Comparison of ENCODE assay signal across 8 cellular contexts in the genomic region with DNA sequence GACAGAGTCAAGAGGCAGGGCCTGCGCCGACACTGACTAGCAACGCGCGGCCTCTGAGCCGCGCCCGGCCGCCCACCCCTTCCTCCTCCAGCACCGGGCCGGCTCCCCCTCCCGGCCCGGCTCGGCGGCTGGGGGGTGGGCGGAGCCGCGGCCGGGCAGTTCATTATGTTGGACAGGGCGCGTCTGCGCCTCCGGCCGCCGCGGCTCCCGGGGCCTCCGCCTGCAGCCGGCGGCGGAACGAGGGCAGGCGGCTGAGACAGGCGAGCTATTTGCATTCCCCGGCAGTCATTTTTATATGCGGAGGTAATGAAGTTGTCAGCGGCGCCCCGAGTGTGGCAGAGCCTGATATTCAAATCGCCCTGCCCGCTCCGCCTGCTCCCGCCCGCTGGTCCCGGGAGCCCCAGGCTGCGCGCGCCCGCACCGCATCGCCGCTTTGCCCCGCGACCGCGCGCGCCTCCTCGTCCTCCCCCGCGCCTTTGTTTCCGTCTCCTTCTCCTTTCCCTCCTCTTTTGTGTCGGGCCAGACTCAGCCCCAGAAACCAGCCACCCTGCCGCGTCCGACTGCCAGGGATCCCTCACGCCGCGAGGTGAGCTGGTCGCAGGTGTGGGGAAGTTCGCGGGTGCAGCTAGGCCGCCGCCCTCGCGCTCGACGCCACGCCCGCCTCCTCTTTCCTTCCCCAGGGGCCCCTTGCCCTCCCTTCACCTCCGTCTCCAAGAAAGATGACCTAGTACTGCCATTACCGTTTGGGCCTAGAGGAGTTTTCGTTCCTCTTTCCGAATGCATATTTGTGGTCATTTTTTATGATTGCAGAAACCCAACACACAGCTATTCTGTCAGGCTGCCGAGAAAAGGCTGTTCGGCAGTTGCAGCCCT.
DNase-seq lines count a peak whose midpoint lies in the region; ATAC-seq, FAIRE-seq and TF ChIP-seq lines count a peak whose summit lies in the region.

No MANE protein-coding gene starts in this region.

- H3F3A ChIP-seq in PC-9 (ENCODE audit: insufficient read depth, low read depth): peaks cover 10% of the 10 kb centered on the region

- POLR2A ChIA-PET in PC-9 (lab: Charles Lee; ENCODE audit: unreplicated experiment): interaction anchor here (0.6 to 0.7 kb wide), 3 partner anchors 17 to 629 kb away, joined by 3 to 5 read pairs (median 5); no protein-coding TSS in a partner anchor
- POLR2A ChIA-PET in activated naive CD8-positive, alpha-beta T cell treated with anti-CD3 and anti-CD28 coated beads, Interleukin-2, amount 10 ng/mL, durations not matched to agents 7 days and 5 days (lab: Charles Lee): no interaction called here

- H2AFZ ChIP-seq in PC-9: peak overlapping the region; percentile 94
- H2AFZ ChIP-seq in parathyroid adenoma: peak overlapping the region; percentile 90

- peak overlapping the region; percentile 73 for H3K27ac Mint-ChIP-seq in activated naive CD8-positive, alpha-beta T cell treated with anti-CD3 and anti-CD28 coated beads, Interleukin-2, amount 10 ng/mL, durations not matched to agents 7 days and 5 days

- no TSS peak for BruUV-seq in PC-9 (replicated peaks; lab: Mats Ljungman, UMichigan)

- peak; percentile 48 for FAIRE-seq in HTR-8/SVneo (lab: Jason Lieb, UNC)

- H3K27me3 ChIP-seq in PC-9 (ENCODE audit: insufficient read depth, low read depth) (no peaks in the 10 kb centered on the region), heart right ventricle (peaks cover 0 to 33% (median 14%) of the 10 kb centered on the region in 7 donors), parathyroid adenoma (ENCODE audit: control insufficient read depth, insufficient read depth, low read length) (no peaks in the 10 kb centered on the region)

- DNase-seq in ELF-1 (ENCODE audit: low read depth, low spot score): peak; percentile 87
- peak; percentile 53 for DNase-seq in HTR-8/SVneo (ENCODE audit: insufficient read length, low spot score)
- peak; percentile 63 to 83 for DNase-seq in PC-9
- peak; percentile 47 for DNase-seq in activated naive CD8-positive, alpha-beta T cell treated with anti-CD3 and anti-CD28 coated beads, Interleukin-2, amount 10 ng/mL, durations not matched to agents 7 days and 5 days
- peak; percentile 53 to 69 for DNase-seq in heart right ventricle
- DNase-seq in activated gamma-delta T cell (lab: John Stamatoyannopoulos, UW): no peak

- H3K36me3 ChIP-seq in PC-9 (ENCODE audit: low read depth) (no peaks in the 10 kb centered on the region), heart right ventricle (no peaks in the 10 kb centered on the region), parathyroid adenoma (ENCODE audit: control insufficient read depth, insufficient read depth, low read length) (no peaks in the 10 kb centered on the region)

- peak; percentile 89 for ATAC-seq in GM21515 (IDR thresholded peaks at IDR 0.05; ENCODE audit: unreplicated experiment)
- ATAC-seq in activated naive CD8-positive, alpha-beta T cell treated with anti-CD3 and anti-CD28 coated beads, Interleukin-2, amount 10 ng/mL, durations not matched to agents 7 days and 5 days (ENCODE audit: low read depth): peak; percentile 69
- peak; percentile 93 to 97 (median 96) for ATAC-seq in heart right ventricle

- H3K9ac ChIP-seq in parathyroid adenoma: peak overlapping the region; percentile 72

- H3K9me3 ChIP-seq in PC-9 (ENCODE audit: insufficient read depth, low read depth) (no peaks in the 10 kb centered on the region), heart right ventricle (no peaks in the 10 kb centered on the region), parathyroid adenoma (ENCODE audit: control insufficient read depth, low read length) (no peaks in the 10 kb centered on the region)

- H3K4me2 ChIP-seq in PC-9 (peak overlapping the region; percentile 82), parathyroid adenoma (ENCODE audit: low read length) (peak overlapping the region; percentile 94)

- TF ChIP-seq CTCF in PC-9 (conservative IDR thresholded peaks at IDR 0.05): no peak
- TF ChIP-seq CTCF in heart right ventricle (IDR thresholded peaks at IDR 0.05): peak in 3 of 9 donors; percentile 2 to 27 (median 10)
- TF ChIP-seq CTCF in parathyroid adenoma (IDR thresholded peaks at IDR 0.05): no peak

- CTCF ChIA-PET in PC-9 (lab: Charles Lee): interaction anchor here (0.6 to 1.0 kb wide), 3 partner anchors 195 to 672 kb away, joined by 3 to 4 read pairs (median 4); no protein-coding TSS in a partner anchor

- H4K20me1 ChIP-seq in PC-9 (ENCODE audit: insufficient read depth): no peaks in the 10 kb centered on the region

- H3K79me2 ChIP-seq in PC-9 (ENCODE audit: low read depth) (no peaks in the 10 kb centered on the region), parathyroid adenoma (no peaks in the 10 kb centered on the region)

- H3K4me1 Mint-ChIP-seq in activated naive CD8-positive, alpha-beta T cell treated with anti-CD3 and anti-CD28 coated beads, Interleukin-2, amount 10 ng/mL, durations not matched to agents 7 days and 5 days: peaks cover 11% of the 10 kb centered on the region

- H3K4me3 ChIP-seq in PC-9 (peak overlapping the region; percentile 71), heart right ventricle (peak overlapping the region; percentile 50 to 80 (median 70)), parathyroid adenoma (ENCODE audit: low read depth, low read length) (peak overlapping the region; percentile 83)

- H3K36me3 Mint-ChIP-seq in activated naive CD8-positive, alpha-beta T cell treated with anti-CD3 and anti-CD28 coated beads, Interleukin-2, amount 10 ng/mL, durations not matched to agents 7 days and 5 days: no peaks in the 10 kb centered on the region

- intact Hi-C loops in PC-9 (cut with micrococcal nuclease; ENCODE audit: unreplicated experiment) (loop anchor here (1.0 to 5.0 kb wide), 4 partner anchors 54 to 269 kb away; no protein-coding TSS in a partner anchor), heart right ventricle (cut with DNase I) (no loop called here)

- no peaks in the 10 kb centered on the region for H3K9me3 Mint-ChIP-seq in activated naive CD8-positive, alpha-beta T cell treated with anti-CD3 and anti-CD28 coated beads, Interleukin-2, amount 10 ng/mL, durations not matched to agents 7 days and 5 days

- WGBS in heart right ventricle, 2 donors: 1% methylated on average over 86 of the region's 86 CpGs

- no peaks in the 10 kb centered on the region for H3K9me2 ChIP-seq in PC-9 (ENCODE audit: insufficient read depth)

- peaks cover 9% of the 10 kb centered on the region for H3K4me1 ChIP-seq in PC-9 (replicated peaks; ENCODE audit: insufficient read depth)
- peaks cover 0 to 17% (median 13%) of the 10 kb centered on the region in 9 donors for H3K4me1 ChIP-seq in heart right ventricle
- H3K4me1 ChIP-seq in parathyroid adenoma: peaks cover 13% of the 10 kb centered on the region

- peak overlapping the region; percentile 36 for H3K27ac ChIP-seq in PC-9
- H3K27ac ChIP-seq in heart right ventricle: peak overlapping the region in 9 of 10 donors; percentile 59 to 85 (median 81)
- H3K27ac ChIP-seq in parathyroid adenoma: peak overlapping the region; percentile 93

- peak overlapping the region; percentile 96 for H3K4me3 Mint-ChIP-seq in activated naive CD8-positive, alpha-beta T cell treated with anti-CD3 and anti-CD28 coated beads, Interleukin-2, amount 10 ng/mL, durations not matched to agents 7 days and 5 days

- peaks cover 54% of the 10 kb centered on the region for H3K27me3 Mint-ChIP-seq in activated naive CD8-positive, alpha-beta T cell treated with anti-CD3 and anti-CD28 coated beads, Interleukin-2, amount 10 ng/mL, durations not matched to agents 7 days and 5 days

Comparison
In these comparisons a context has a peak if more than half of its experiments do, and no peak if none do; other contexts are left out.
1. H3K27ac ChIP-seq: peak in every context shown above with its lines; median percentile 93 in parathyroid adenoma; 81 in heart right ventricle; 36 in PC-9.